Comparison of ENCODE assay signal across 32 cellular contexts in genomic region chr12:64478661-64479060, GRCh38.
"Had no signal": no experiment of that assay in that cellular context is flagged by ENCODE, and none has a peak within 500 bp of the region (broad histone marks: within the 10 kb centered on the region; RNA-seq: fewer than 3 reads in every experiment).

No MANE protein-coding gene starts in this region.

- H3K4me1 ChIP-seq: body of pancreas, breast epithelium, SJCRH30 had no signal

- H3K4me2 ChIP-seq: KMS-11 had no signal

- H3K27ac ChIP-seq: adrenal gland, body of pancreas, breast epithelium, KMS-11, SJCRH30, SK-N-MC, WERI-Rb-1 had no signal

- H3K27me3 ChIP-seq: adrenal gland, body of pancreas, breast epithelium, SJCRH30 had no signal

- DNase-seq: activated CD4-positive, alpha-beta T cell treated with anti-CD3 and anti-CD28 coated beads for 36 hours; activated CD4-positive, alpha-beta T cell treated with anti-CD3 and anti-CD28 coated beads, Interleukin-2, amount 10 ng/mL, durations not matched to agents 7 days and 5 days; activated CD4-positive, alpha-beta T cell treated with anti-CD3 and anti-CD28 coated beads, Interleukin-2, amount 50 U/mL, for 48 hours; activated CD8-positive, alpha-beta T cell treated with anti-CD3 and anti-CD28 coated beads, Interleukin-2, amount 10 ng/mL, durations not matched to agents 7 days and 5 days; activated gamma-delta T cell treated with Interleukin-2 at 50 U/mL for 16 hours; activated naive CD4-positive, alpha-beta T cell treated with anti-CD3 and anti-CD28 coated beads for 36 hours; activated T-cell treated with anti-CD3 and anti-CD28 coated beads, Interleukin-2, amount 50 U/mL, for 24 hours; adrenal gland; body of pancreas; caudate nucleus; cerebellar nuclear complex; NCI-H1092 treated with DMSO at 0.1 percent for 48 hours; NCI-H1417; NCI-H146; NCI-H187; NCI-H2081; NCI-H2171 treated with DMSO at 0.1 percent for 48 hours; NCI-H226; NCI-H446 treated with DMSO at 0.1 percent for 48 hours; NCI-H524; NCI-H69; NCI-H82; SHP77; SJCRH30; T1000; WERI-Rb-1 had no signal

- FAIRE-seq: astrocyte had no signal

- H3K9ac ChIP-seq: KMS-11 had no signal

- H3K4me3 ChIP-seq: adrenal gland, body of pancreas, breast epithelium, SJCRH30, SK-N-MC had no signal

- ATAC-seq: activated CD4-positive, alpha-beta T cell treated with anti-CD3 and anti-CD28 coated beads for 36 hours; activated CD8-positive, alpha-beta T cell treated with anti-CD3 and anti-CD28 coated beads, Interleukin-2, amount 10 ng/mL, durations not matched to agents 7 days and 5 days; activated naive CD4-positive, alpha-beta T cell treated with anti-CD3 and anti-CD28 coated beads, Interleukin-2, amount 50 U/mL, for 72 hours; body of pancreas; Panc1 had no signal

- H3K9me3 ChIP-seq: adrenal gland, body of pancreas had no signal
